In the genomic region with DNA sequence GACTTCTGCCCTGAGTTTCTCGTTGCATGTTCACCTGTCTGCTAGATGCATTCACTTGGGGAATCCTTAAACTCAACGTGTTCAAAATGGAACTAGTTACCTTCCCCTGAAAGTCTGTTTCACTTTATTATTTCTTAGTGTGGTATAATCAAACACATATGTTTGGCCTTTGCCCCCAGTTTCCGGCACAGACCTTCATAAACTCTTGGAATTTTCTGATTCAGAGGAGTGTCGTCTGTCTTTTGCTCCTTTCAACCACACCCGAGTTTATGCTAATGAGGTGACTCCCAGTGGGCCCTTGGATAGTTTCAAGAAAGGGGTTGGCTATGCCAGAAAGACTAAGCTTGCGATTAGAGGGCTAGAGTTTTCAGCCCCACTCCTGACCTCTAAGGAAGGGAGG, we compare ENCODE assay signal across 21 cellular contexts.
DNase-seq lines count a peak whose midpoint lies in the region; ATAC-seq lines count a peak whose summit lies in the region.
"Had no signal": no experiment of that assay in that cellular context is flagged by ENCODE, and none has a peak within 500 bp of the region (broad histone marks: within the 10 kb centered on the region; RNA-seq: fewer than 3 reads in every experiment).

No MANE protein-coding gene starts in this region.

- no peak for ATAC-seq in stimulated activated naive B cell treated with anti-CD40 and anti-IgM and Interleukin-4, amounts not matched to agents 10 μg/mL and 1 μg/mL and 100 μg/mL, for 72 hours (replicated peaks)
- ATAC-seq: natural killer cell had no signal

- H3K9me3 Mint-ChIP-seq in stimulated activated naive B cell treated with anti-CD40 and anti-IgM and Interleukin-4, amounts not matched to agents 10 μg/mL and 1 μg/mL and 100 μg/mL, for 72 hours, result peaks cover 0 to 7% of the 10 kb centered on the region in 2 donors
- peaks cover 0 to 2% (median 0%) of the 10 kb centered on the region in 6 donors for H3K9me3 Mint-ChIP-seq in immature natural killer cell

- H3K27me3 Mint-ChIP-seq in stimulated activated naive B cell treated with anti-CD40 and anti-IgM and Interleukin-4, amounts not matched to agents 10 μg/mL and 1 μg/mL and 100 μg/mL, for 72 hours, result peaks cover 26 to 28% of the 10 kb centered on the region in 2 donors
- H3K27me3 Mint-ChIP-seq in immature natural killer cell (ENCODE audit: low read depth in 3 of 3), result peaks cover 1 to 7% (median 2%) of the 10 kb centered on the region in 3 donors

- DNase-seq in GM03348 (ENCODE audit: low spot score), result peak; percentile 32
- DNase-seq in SK-N-MC (ENCODE audit: low read depth, low spot score), result no peak
- peak; percentile 35 for DNase-seq in fibroblast of the conjunctiva (ENCODE audit: low read depth)
- DNase-seq in NCI-H2029 treated with DMSO at 0.1 percent for 48 hours (lab: John Stamatoyannopoulos, UW), result no peak
- no peak for DNase-seq in NCI-H146 treated with DMSO at 0.1 percent for 48 hours (lab: John Stamatoyannopoulos, UW; ENCODE audit: unreplicated experiment)
- no peak for DNase-seq in stimulated activated naive B cell treated with anti-CD40 and anti-IgM and Interleukin-4, amounts not matched to agents 10 μg/mL and 1 μg/mL and 100 μg/mL, for 72 hours
- no peak for DNase-seq in immature natural killer cell
- DNase-seq: C1 segment of cervical spinal cord; DMS 273 treated with DMSO at 0.1 percent for 48 hours; effector memory CD4-positive, alpha-beta T cell; kidney; natural killer cell; NCI-H1092 treated with DMSO at 0.1 percent for 48 hours; NCI-H2107; NCI-H524 treated with DMSO at 0.1 percent for 48 hours; sigmoid colon; stimulated activated naive CD4-positive, alpha-beta T cell treated with Interleukin-2 at 50 U/mL for 16 hours; T-helper 1 cell; thyroid gland had no signal

- H3K36me3 Mint-ChIP-seq in stimulated activated naive B cell treated with anti-CD40 and anti-IgM and Interleukin-4, amounts not matched to agents 10 μg/mL and 1 μg/mL and 100 μg/mL, for 72 hours, result no peaks in the 10 kb centered on the region
- H3K36me3 Mint-ChIP-seq in immature natural killer cell, result no peaks in the 10 kb centered on the region
- H3K36me3 Mint-ChIP-seq: natural killer cell had no signal

- peak overlapping the region; percentile 22; the same call in 1 of the 2 replicates for H3K27ac ChIP-seq in SK-N-MC
- H3K27ac ChIP-seq: ascending aorta, parathyroid adenoma, sigmoid colon, thyroid gland had no signal

- no peak overlapping the region for H3K4me3 Mint-ChIP-seq in stimulated activated naive B cell treated with anti-CD40 and anti-IgM and Interleukin-4, amounts not matched to agents 10 μg/mL and 1 μg/mL and 100 μg/mL, for 72 hours
- H3K4me3 Mint-ChIP-seq in immature natural killer cell, result no peak overlapping the region
- H3K4me3 Mint-ChIP-seq: natural killer cell had no signal

- no peak overlapping the region for H3K9ac ChIP-seq in SK-N-MC (ENCODE audit: insufficient read length)
- H3K9ac ChIP-seq: parathyroid adenoma had no signal

- H3K4me3 ChIP-seq in SK-N-MC, result peak overlapping the region; percentile 43
- H3K4me3 ChIP-seq: ascending aorta, sigmoid colon, thyroid gland had no signal

- no peaks in the 10 kb centered on the region for H3K4me1 Mint-ChIP-seq in stimulated activated naive B cell treated with anti-CD40 and anti-IgM and Interleukin-4, amounts not matched to agents 10 μg/mL and 1 μg/mL and 100 μg/mL, for 72 hours
- no peaks in the 10 kb centered on the region for H3K4me1 Mint-ChIP-seq in immature natural killer cell
- H3K4me1 Mint-ChIP-seq: natural killer cell had no signal

- no peaks in the 10 kb centered on the region for H3K9me3 ChIP-seq in SK-N-MC (ENCODE audit: low read depth, low read length)
- H3K9me3 ChIP-seq: ascending aorta, sigmoid colon, thyroid gland had no signal

- no peaks in the 10 kb centered on the region for H3K36me3 ChIP-seq in SK-N-MC (ENCODE audit: insufficient read depth, low read length)
- H3K36me3 ChIP-seq: ascending aorta, sigmoid colon, thyroid gland had no signal

- no peak overlapping the region for H3K27ac Mint-ChIP-seq in stimulated activated naive B cell treated with anti-CD40 and anti-IgM and Interleukin-4, amounts not matched to agents 10 μg/mL and 1 μg/mL and 100 μg/mL, for 72 hours
- H3K27ac Mint-ChIP-seq in immature natural killer cell, result no peak overlapping the region
- H3K27ac Mint-ChIP-seq: natural killer cell had no signal

Comparison
In these comparisons a context has a peak if more than half of its experiments do, and no peak if none do; other contexts are left out.
1. DNase-seq: peak in GM03348 (single experiment) and fibroblast of the conjunctiva (single experiment); none in SK-N-MC (single experiment), NCI-H2029 treated with DMSO at 0.1 percent for 48 hours (single experiment), NCI-H146 treated with DMSO at 0.1 percent for 48 hours (single experiment), stimulated activated naive B cell treated with anti-CD40 and anti-IgM and Interleukin-4, amounts not matched to agents 10 μg/mL and 1 μg/mL and 100 μg/mL, for 72 hours (single experiment) and immature natural killer cell (0 of 3).